In genomic region chr11:71365626-71366025, GRCh38 we compare ENCODE assay signal across 24 cellular contexts.
"Had no signal": no experiment of that assay in that cellular context is flagged by ENCODE, and none has a peak within 500 bp of the region (broad histone marks: within the 10 kb centered on the region; RNA-seq: fewer than 3 reads in every experiment).

No MANE protein-coding gene starts in this region.

- DNase-seq: colonic mucosa; cortex of kidney; dermis blood vessel endothelial cell; dorsolateral prefrontal cortex; effector CD4-positive, alpha-beta T cell; effector CD8-positive, alpha-beta T cell; effector memory CD4-positive, alpha-beta T cell; effector memory CD8-positive, alpha-beta T cell; endodermal cell; erythroblast; esophagus squamous epithelium; foreskin fibroblast; foreskin keratinocyte; foreskin melanocyte; gastrocnemius medialis; glutamatergic neuron; head of caudate nucleus; heart left ventricle; heart right ventricle had no signal

- ATAC-seq: effector memory CD8-positive, alpha-beta T cell; esophagus mucosa; foreskin keratinocyte; gastrocnemius medialis; gastroesophageal sphincter; heart left ventricle; heart right ventricle had no signal

- H3K27ac ChIP-seq: colonic mucosa, coronary artery, epithelial cell of prostate, esophagus muscularis mucosa, esophagus squamous epithelium, foreskin keratinocyte, gastrocnemius medialis, gastroesophageal sphincter, heart left ventricle, heart right ventricle had no signal
